1 cellular context compared by ENCODE assay signal in genomic region chr18:13618760-13619438, GRCh38.
TF ChIP-seq lines count a peak whose summit lies in the region.

No MANE protein-coding gene starts in this region.

TF ChIP-seq in endothelial cell of umbilical vein, 7 proteins besides CTCF, POLR2A, EP300 and RAD21:
- TF ChIP-seq POLR2AphosphoS5 (IDR thresholded peaks at IDR 0.05; ENCODE audit: insufficient read depth, low read depth, low read length), result no peak
- no peak for TF ChIP-seq GATA2 (IDR thresholded peaks at IDR 0.05; ENCODE audit: insufficient read depth, insufficient read length, low read depth, low read length)
- TF ChIP-seq MAX (IDR thresholded peaks at IDR 0.05; ENCODE audit: insufficient read depth, insufficient read length), result no peak
TF ChIP-seq in endothelial cell of umbilical vein: peak in this region for 0.
